ENCODE assay signal across 10 cellular contexts in genomic region chr10:3107426-3107961, GRCh38. TPM values are rescaled to one million over a fixed set of nuclear protein-coding genes. Genes with fewer than 3 reads are reported as not detected.
DNase-seq lines count a peak whose midpoint lies in the region; ATAC-seq and TF ChIP-seq lines count a peak whose summit lies in the region.
"Had no signal": no experiment of that assay in that cellular context is flagged by ENCODE, and none has a peak within 500 bp of the region (broad histone marks: within the 10 kb centered on the region; RNA-seq: fewer than 3 reads in every experiment).

No MANE protein-coding gene starts in this region.

- H3K4me2 ChIP-seq in neural progenitor cell = no peak overlapping the region

- no peaks in the 10 kb centered on the region for H3K4me1 ChIP-seq in neural progenitor cell

- peaks cover 4% of the 10 kb centered on the region for H3K9me3 Mint-ChIP-seq in neural progenitor cell
- H3K9me3 Mint-ChIP-seq: activated naive CD8-positive, alpha-beta T cell treated with anti-CD3 and anti-CD28 coated beads, Interleukin-2, amount 10 ng/mL, durations not matched to agents 7 days and 5 days had no signal

- TF ChIP-seq CTCF in coronary artery (IDR thresholded peaks at IDR 0.05) = no peak
- TF ChIP-seq CTCF in neural progenitor cell (IDR thresholded peaks at IDR 0.05) = no peak

- intact Hi-C loops in left colon (cut with DNase I, micrococcal nuclease) = no loop called here

- no peaks in the 10 kb centered on the region for H4K20me1 ChIP-seq in neural progenitor cell (ENCODE audit: low read depth)

- H3K9ac ChIP-seq in neural progenitor cell = no peak overlapping the region

- H3K27ac ChIP-seq in coronary artery = peak overlapping the region; percentile 81 to 84
- peak overlapping the region; percentile 21 for H3K27ac ChIP-seq in substantia nigra (ENCODE audit: low read depth, low read length, poor library complexity, severe bottlenecking)
- H3K27ac ChIP-seq in neural progenitor cell = no peak overlapping the region

- H3K36me3 ChIP-seq in neural progenitor cell = no peaks in the 10 kb centered on the region

- peaks cover 24% of the 10 kb centered on the region for H3K36me3 Mint-ChIP-seq in neural progenitor cell

- H3K79me2 ChIP-seq in neural progenitor cell (ENCODE audit: low read depth) = no peaks in the 10 kb centered on the region

- DNase-seq in LHCN-M2 (ENCODE audit: low read depth) = peak; percentile 98
- peak; percentile 95 for DNase-seq in coronary artery (ENCODE audit: low spot score)
- DNase-seq in left colon = peak in 1 of 2 donors; percentile 52
- DNase-seq in substantia nigra (lab: John Stamatoyannopoulos, UW) = peak; percentile 30 to 93 (median 79)
- DNase-seq in neural progenitor cell (ENCODE audit: low spot score) = no peak
- DNase-seq in DMS114 treated with DMSO at 0.1 percent for 48 hours (lab: John Stamatoyannopoulos, UW; ENCODE audit: unreplicated experiment) = no peak
- no peak for DNase-seq in NCI-H526 (lab: John Stamatoyannopoulos, UW)
- no peak for DNase-seq in Kasumi-1 (lab: John Stamatoyannopoulos, UW)
- DNase-seq: activated naive CD8-positive, alpha-beta T cell treated with anti-CD3 and anti-CD28 coated beads, Interleukin-2, amount 10 ng/mL, durations not matched to agents 7 days and 5 days; SHP77 treated with DMSO at 0.1 percent for 48 hours had no signal

- no peak overlapping the region for H3K27ac Mint-ChIP-seq in neural progenitor cell
- H3K27ac Mint-ChIP-seq: activated naive CD8-positive, alpha-beta T cell treated with anti-CD3 and anti-CD28 coated beads, Interleukin-2, amount 10 ng/mL, durations not matched to agents 7 days and 5 days had no signal

- peaks cover 7% of the 10 kb centered on the region for H3K27me3 Mint-ChIP-seq in neural progenitor cell (ENCODE audit: insufficient read depth, low read depth)
- H3K27me3 Mint-ChIP-seq: activated naive CD8-positive, alpha-beta T cell treated with anti-CD3 and anti-CD28 coated beads, Interleukin-2, amount 10 ng/mL, durations not matched to agents 7 days and 5 days had no signal

- H3K27me3 ChIP-seq in neural progenitor cell = no peaks in the 10 kb centered on the region

- ATAC-seq in left colon = peak; percentile 10

- H2AFZ ChIP-seq in neural progenitor cell (replicated peaks) = no peak overlapping the region

- no peak overlapping the region for H3K4me3 Mint-ChIP-seq in neural progenitor cell
- H3K4me3 Mint-ChIP-seq: activated naive CD8-positive, alpha-beta T cell treated with anti-CD3 and anti-CD28 coated beads, Interleukin-2, amount 10 ng/mL, durations not matched to agents 7 days and 5 days had no signal

- peaks cover 3% of the 10 kb centered on the region for H3F3A ChIP-seq in neural progenitor cell (ENCODE audit: low read depth)

- no peaks in the 10 kb centered on the region for H3K9me3 ChIP-seq in neural progenitor cell (ENCODE audit: low read depth)

- H3K4me1 Mint-ChIP-seq in neural progenitor cell = peaks cover 29% of the 10 kb centered on the region
- H3K4me1 Mint-ChIP-seq: activated naive CD8-positive, alpha-beta T cell treated with anti-CD3 and anti-CD28 coated beads, Interleukin-2, amount 10 ng/mL, durations not matched to agents 7 days and 5 days had no signal

- H3K4me3 ChIP-seq in coronary artery (peak overlapping the region; percentile 45), neural progenitor cell (no peak overlapping the region)

RNA-seq across cellular contexts. Expression of gene PFKP, which starts 40.1 kb away (rescaled TPM):
- total RNA-seq in LHCN-M2 (2014; rRNA removed) (174 and 216 TPM in 2 replicates), left colon (100 to 1,000 TPM; 104 to 116 TPM), neural progenitor cell (ENCODE audit: low replicate concordance) (55.2 and 71.2 TPM in 2 replicates)
- polyA plus RNA-seq in LHCN-M2 (2012) = 166 TPM

Comparison
In these comparisons a context has a peak if more than half of its experiments do, and no peak if none do; other contexts are left out.
1. DNase-seq: peak in LHCN-M2 (single experiment), coronary artery (single experiment) and substantia nigra (49 of 49); none in neural progenitor cell (single experiment), DMS114 treated with DMSO at 0.1 percent for 48 hours (single experiment), NCI-H526 (0 of 2) and Kasumi-1 (0 of 2).